In the genomic region with DNA sequence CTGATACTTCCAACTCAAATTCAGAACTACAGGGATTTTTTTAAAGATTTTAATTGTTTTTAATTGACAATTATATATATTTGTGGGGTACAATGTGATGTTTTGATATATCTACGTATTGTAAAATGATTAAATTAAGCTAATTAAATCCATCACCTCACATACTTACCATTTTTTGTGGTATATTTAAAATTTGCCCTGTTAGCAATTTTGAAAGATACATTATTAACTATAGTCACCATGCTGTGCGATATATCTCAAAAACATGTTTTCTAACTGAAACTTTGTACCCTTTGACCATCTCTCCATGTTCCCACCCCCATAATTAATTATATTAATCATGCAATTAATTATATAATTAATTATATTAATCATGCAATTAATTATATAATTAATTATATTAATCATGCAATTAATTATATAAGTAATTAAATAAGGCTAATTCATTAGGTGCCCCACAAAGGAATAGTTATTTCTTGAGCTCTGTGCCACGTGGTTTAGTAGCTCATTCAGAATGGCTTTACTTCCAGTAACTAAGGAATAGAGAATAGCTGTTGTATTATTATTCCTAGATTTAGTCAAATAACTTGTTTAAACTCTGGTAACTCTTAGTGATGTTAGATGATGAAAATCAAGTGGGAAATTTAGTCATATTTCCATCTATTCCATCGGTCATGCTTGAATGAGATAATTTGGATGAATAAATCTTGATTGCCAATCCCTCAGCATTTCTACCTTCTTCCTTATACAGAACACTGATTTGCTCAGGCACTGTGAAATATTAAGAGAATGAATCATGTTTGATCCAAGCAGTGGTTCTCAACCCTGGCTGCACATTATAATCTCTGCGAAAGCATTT, we compare ENCODE assay signal across 8 cellular contexts. TPM values are rescaled to one million over a fixed set of nuclear protein-coding genes. Genes with fewer than 3 reads are reported as not detected.
DNase-seq lines count a peak whose midpoint lies in the region; ATAC-seq and TF ChIP-seq lines count a peak whose summit lies in the region.

No MANE protein-coding gene starts in this region.

- peak overlapping the region; percentile 77 to 85 (median 83) for H3K4me3 ChIP-seq in skeletal muscle tissue (ENCODE audit: low read length in 3 of 3)

- ATAC-seq in T-helper 17 cell, result no peak
- peak; percentile 71 for ATAC-seq in foreskin keratinocyte

- peak overlapping the region; percentile 19 for H3K27ac Mint-ChIP-seq in T-helper 17 cell

- H3K36me3 Mint-ChIP-seq in T-helper 17 cell (ENCODE audit: low read depth), result no peaks in the 10 kb centered on the region

- no peaks in the 10 kb centered on the region for H3K36me3 ChIP-seq in skeletal muscle tissue (ENCODE audit: control insufficient read depth in 3 of 3, insufficient read depth in 3 of 3, low read length in 3 of 3)

- no peak overlapping the region for H3K27ac ChIP-seq in foreskin keratinocyte
- no peak overlapping the region for H3K27ac ChIP-seq in skeletal muscle tissue (ENCODE audit: low read depth, low read length)

- peaks cover 16% of the 10 kb centered on the region for H3K4me1 Mint-ChIP-seq in T-helper 17 cell

- no peaks in the 10 kb centered on the region for H3K9me3 ChIP-seq in T-helper 17 cell (ENCODE audit: control insufficient read depth, low read length, poor library complexity, severe bottlenecking)
- H3K9me3 ChIP-seq in skeletal muscle tissue (ENCODE audit: control insufficient read depth in 3 of 3, low read length in 3 of 3), result no peaks in the 10 kb centered on the region

- peaks cover 6% of the 10 kb centered on the region for H3K4me1 ChIP-seq in foreskin keratinocyte
- peaks cover 3 to 10% (median 5%) of the 10 kb centered on the region in 3 donors for H3K4me1 ChIP-seq in skeletal muscle tissue (ENCODE audit: control insufficient read depth in 3 of 3, insufficient read depth in 3 of 3, low read length in 3 of 3)

- H3K27me3 ChIP-seq in foreskin keratinocyte (no peaks in the 10 kb centered on the region), skeletal muscle tissue (ENCODE audit: control insufficient read depth in 3 of 3, insufficient read depth in 3 of 3, low read length in 3 of 3) (no peaks in the 10 kb centered on the region)

- peak overlapping the region; percentile 92 for H3K4me3 Mint-ChIP-seq in T-helper 17 cell

- DNase-seq in NOMO-1 treated with DMSO at 0.1 percent for 48 hours (lab: John Stamatoyannopoulos, UW; ENCODE audit: unreplicated experiment) (peak; percentile 11), NOMO-1 treated with dmso at 0.1 percent for 144 hours (lab: John Stamatoyannopoulos, UW; ENCODE audit: unreplicated experiment) (no peak), T-helper 17 cell (no peak), foreskin keratinocyte (peak in 1 of 2 donors; percentile 56), AML-193 (lab: John Stamatoyannopoulos, UW) (no peak), H4 (ENCODE audit: low spot score) (no peak)
- DNase-seq in stimulated activated CD4-positive, alpha-beta T cell treated with anti-CD3 and anti-CD28 coated beads, Interleukin-4, amount 100 ng/mL, for 24 hours, result no peak

- H3K9ac ChIP-seq in skeletal muscle tissue (ENCODE audit: low read depth in 1 of 3, low read length in 3 of 3), result peak overlapping the region in 1 of 3 donors; percentile 71

- no peak for TF ChIP-seq CTCF in foreskin keratinocyte (conservative IDR thresholded peaks at IDR 0.05)

- no peaks in the 10 kb centered on the region for H3K27me3 Mint-ChIP-seq in T-helper 17 cell

RNA-seq across cellular contexts. Expression of gene PTP4A1, which starts 25.1 kb away (rescaled TPM):
- total RNA-seq in T-helper 17 cell, result 100 to 1,000 TPM; 112 to 129 TPM
- total RNA-seq in foreskin keratinocyte, result 77.0 and 78.5 TPM in 2 replicates
- 39.6 and 48.9 TPM in 2 replicates for polyA plus RNA-seq in foreskin keratinocyte
- 28.7 TPM for total RNA-seq in skeletal muscle tissue
- total RNA-seq in H4 (2014; rRNA removed; shearing (Covaris generic)), result 35.8 and 106 TPM in 2 replicates

RNA-seq across cellular contexts. Expression of gene PHF3, which starts 38.2 kb away (rescaled TPM):
- total RNA-seq in T-helper 17 cell (10 to 100 TPM; 87.6 to 88.3 TPM), foreskin keratinocyte (31.6 and 34.2 TPM in 2 replicates), skeletal muscle tissue (22.4 TPM)
- polyA plus RNA-seq in foreskin keratinocyte, result 3.9 and 5.0 TPM in 2 replicates
- 25.5 and 35.1 TPM in 2 replicates for total RNA-seq in H4 (2014; rRNA removed; shearing (Covaris generic))
